Comparison of ENCODE assay signal across 8 cellular contexts in genomic region chr3:47577583-47578118, GRCh38. TPM values are rescaled to one million over a fixed set of nuclear protein-coding genes. Genes with fewer than 3 reads are reported as not detected.
A peak's percentile ranks its signal among the peaks of the same experiment; 100 is the strongest.
DNase-seq lines count a peak whose midpoint lies in the region; ATAC-seq and TF ChIP-seq lines count a peak whose summit lies in the region.

No MANE protein-coding gene starts in this region.

- no peak for DNase-seq in activated naive CD4-positive, alpha-beta T cell treated with anti-CD3 and anti-CD28 coated beads, Interleukin-2, amount 10 ng/mL, durations not matched to agents 7 days and 5 days
- no peak for DNase-seq in activated naive CD4-positive, alpha-beta T cell treated with Interleukin-2 at 50 U/mL for 16 hours
- DNase-seq in breast epithelium (ENCODE audit: low spot score in 2 of 2) (no peak), right lobe of liver (peak; percentile 28 to 64 (median 53)), transverse colon (peak; percentile 10), ACHN (no peak), AG08395 (ENCODE audit: low spot score) (no peak)

- H3K27ac ChIP-seq in breast epithelium (no peak overlapping the region), right lobe of liver (no peak overlapping the region), transverse colon (no peak overlapping the region)

- H3K9me3 ChIP-seq in breast epithelium (no peaks in the 10 kb centered on the region), right lobe of liver (no peaks in the 10 kb centered on the region), transverse colon (no peaks in the 10 kb centered on the region)

- H3K9me3 Mint-ChIP-seq in activated naive CD4-positive, alpha-beta T cell treated with anti-CD3 and anti-CD28 coated beads, Interleukin-2, amount 10 ng/mL, durations not matched to agents 7 days and 5 days = no peaks in the 10 kb centered on the region

- H3K27me3 ChIP-seq in breast epithelium (peaks cover 6% of the 10 kb centered on the region in 2 donors), right lobe of liver (no peaks in the 10 kb centered on the region), transverse colon (peaks cover 45% of the 10 kb centered on the region)

- H3K36me3 Mint-ChIP-seq in activated naive CD4-positive, alpha-beta T cell treated with anti-CD3 and anti-CD28 coated beads, Interleukin-2, amount 10 ng/mL, durations not matched to agents 7 days and 5 days = no peaks in the 10 kb centered on the region

- no peaks in the 10 kb centered on the region for H3K4me1 Mint-ChIP-seq in activated naive CD4-positive, alpha-beta T cell treated with anti-CD3 and anti-CD28 coated beads, Interleukin-2, amount 10 ng/mL, durations not matched to agents 7 days and 5 days

- CTCF ChIA-PET in activated naive CD4-positive, alpha-beta T cell treated with anti-CD3 and anti-CD28 coated beads, Interleukin-2, amount 10 ng/mL, durations not matched to agents 7 days and 5 days (lab: Charles Lee) = interaction anchor here (1.3 kb wide), 1 partner anchor 55 kb away, joined by 3 read pairs; no protein-coding TSS in a partner anchor

- in situ Hi-C loops in transverse colon (cut with MboI; ENCODE audit: low pct_ligation_motif_present in 1 of 4, low pct_unique_long_range_greater_than_20kb in 1 of 4, low sequenced_read_pairs in 3 of 4) = no loop called here
- in situ Hi-C loops in ACHN (cut with HindIII; ENCODE audit: low pct_ligation_motif_present, low pct_unique_long_range_greater_than_20kb, low sequenced_read_pairs) = no loop called here

- TF ChIP-seq POLR2A in breast epithelium (IDR thresholded peaks at IDR 0.05) (no peak), right lobe of liver (IDR thresholded peaks at IDR 0.05) (no peak), transverse colon (IDR thresholded peaks at IDR 0.05) (no peak)

- H3K4me1 ChIP-seq in breast epithelium (peaks cover 0 to 6% of the 10 kb centered on the region in 2 donors), right lobe of liver (peaks cover 0 to 13% (median 6%) of the 10 kb centered on the region in 4 donors), transverse colon (peaks cover 10 to 15% (median 12%) of the 10 kb centered on the region in 4 donors)

- peak; percentile 58 to 71 (median 66) for ATAC-seq in right lobe of liver
- ATAC-seq in HG02981 (IDR thresholded peaks at IDR 0.05; ENCODE audit: unreplicated experiment) = no peak

- 9% methylated on average over 11 of the region's 49 CpGs for WGBS in right lobe of liver (ENCODE audit: insufficient coverage, low coverage, low lambda C conversion rate, missing lambda C conversion rate)
- 11% methylated on average over 17 of the region's 49 CpGs; no CpG with 5 or more reads in 1 of the 2 donors for WGBS in transverse colon (ENCODE audit: low coverage in 1 of 2), 2 donors

- H3K36me3 ChIP-seq in breast epithelium = no peaks in the 10 kb centered on the region
- no peaks in the 10 kb centered on the region for H3K36me3 ChIP-seq in right lobe of liver
- no peaks in the 10 kb centered on the region for H3K36me3 ChIP-seq in transverse colon

- peak overlapping the region; percentile 52 to 86 (median 71) for H3K4me3 ChIP-seq in breast epithelium
- peak overlapping the region; percentile 49 to 58 (median 49) for H3K4me3 ChIP-seq in right lobe of liver
- peak overlapping the region; percentile 61 to 83 (median 68) for H3K4me3 ChIP-seq in transverse colon

- H3K4me3 Mint-ChIP-seq in activated naive CD4-positive, alpha-beta T cell treated with anti-CD3 and anti-CD28 coated beads, Interleukin-2, amount 10 ng/mL, durations not matched to agents 7 days and 5 days = peak overlapping the region; percentile 68

- no peak for TF ChIP-seq EP300 in transverse colon (IDR thresholded peaks at IDR 0.05; ENCODE audit: low read depth)

- intact Hi-C loops in breast epithelium (cut with DNase I; ENCODE audit: low total_unique reads) (loop anchor here (2.0 kb wide), 1 partner anchor 61 kb away; no protein-coding TSS in a partner anchor), right lobe of liver (cut with DNase I) (no loop called here), transverse colon (cut with DNase I; ENCODE audit: low total_unique reads) (no loop called here)

- peaks cover 81% of the 10 kb centered on the region for H3K27me3 Mint-ChIP-seq in activated naive CD4-positive, alpha-beta T cell treated with anti-CD3 and anti-CD28 coated beads, Interleukin-2, amount 10 ng/mL, durations not matched to agents 7 days and 5 days

- no peak for TF ChIP-seq CTCF in breast epithelium (IDR thresholded peaks at IDR 0.05)
- no peak for TF ChIP-seq CTCF in right lobe of liver (IDR thresholded peaks at IDR 0.05)
- TF ChIP-seq CTCF in transverse colon (IDR thresholded peaks at IDR 0.05) = no peak

- no peak overlapping the region for H3K27ac Mint-ChIP-seq in activated naive CD4-positive, alpha-beta T cell treated with anti-CD3 and anti-CD28 coated beads, Interleukin-2, amount 10 ng/mL, durations not matched to agents 7 days and 5 days

RNA-seq across cellular contexts. Expression of gene CSPG5, which starts 1.0 kb away (rescaled TPM):
- total RNA-seq in breast epithelium (under 1 TPM; 0.44 to 0.98 (median 0.96) TPM), right lobe of liver (under 1 TPM in 5 of 6 experiments, not detected in 1; 0.18 to 0.39 (median 0.25) TPM), transverse colon (1 to 10 TPM in 1 of 4 donors, under 1 TPM in 2, not detected in 1; 0.60 to 2.6 (median 0.96) TPM)

Comparison
In these comparisons a context has a peak if more than half of its experiments do, and no peak if none do; other contexts are left out.
1. DNase-seq: peak in right lobe of liver (3 of 3) and transverse colon (single experiment); none in activated naive CD4-positive, alpha-beta T cell treated with anti-CD3 and anti-CD28 coated beads, Interleukin-2, amount 10 ng/mL, durations not matched to agents 7 days and 5 days (single experiment), activated naive CD4-positive, alpha-beta T cell treated with Interleukin-2 at 50 U/mL for 16 hours (single experiment), breast epithelium (0 of 2), ACHN (single experiment) and AG08395 (single experiment).
2. Peak in every context shown above with its lines, with median percentiles within 50 percentile points of each other: H3K4me3 ChIP-seq.